27 cellular contexts compared by ENCODE assay signal in the genomic region with DNA sequence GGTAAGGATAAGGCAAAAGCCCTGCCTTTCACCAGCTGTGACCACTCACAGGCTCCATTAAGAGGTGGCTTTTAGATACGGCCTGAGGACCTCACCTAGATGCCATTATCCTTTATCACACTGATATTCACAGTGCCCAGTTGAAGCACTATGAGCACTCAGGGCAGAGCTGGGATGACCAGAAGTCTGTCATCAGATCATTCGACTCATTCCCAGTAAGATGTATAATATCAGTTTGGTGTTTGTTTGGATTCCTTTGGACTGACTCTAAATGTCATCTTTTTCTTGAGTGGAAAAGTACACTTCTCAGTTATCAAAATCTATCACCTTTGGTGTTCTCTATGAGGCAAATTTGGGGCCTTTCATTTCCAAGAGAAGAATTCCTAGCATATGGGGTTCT. TPM values are rescaled to one million over a fixed set of nuclear protein-coding genes. Genes with fewer than 3 reads are reported as not detected.
DNase-seq lines count a peak whose midpoint lies in the region; TF ChIP-seq lines count a peak whose summit lies in the region.
"Had no signal": no experiment of that assay in that cellular context is flagged by ENCODE, and none has a peak within 500 bp of the region (broad histone marks: within the 10 kb centered on the region; RNA-seq: fewer than 3 reads in every experiment).

No MANE protein-coding gene starts in this region.

- DNase-seq in AG08395 (ENCODE audit: low spot score) (peak; percentile 59), ELR (ENCODE audit: low read depth) (peak; percentile 20), LHCN-M2 (ENCODE audit: low read depth) (peak; percentile 33), fibroblast of villous mesenchyme (ENCODE audit: low read depth) (peak; percentile 33), NCI-H1092 treated with DMSO at 0.1 percent for 48 hours (lab: John Stamatoyannopoulos, UW) (no peak), cortex of kidney (lab: John Stamatoyannopoulos, UW) (no peak), NCI-H526 (lab: John Stamatoyannopoulos, UW) (no peak), HPDE6-E6E7 (ENCODE audit: extremely low spot score) (no peak)
- DNase-seq: C1 segment of cervical spinal cord; Caco-2; CD4-positive, alpha-beta memory T cell; EL; GF-D8; NCI-H1048; NCI-H1417 treated with DMSO at 0.1 percent for 48 hours; NCI-H1694 treated with DMSO at 0.1 percent for 48 hours; NCI-H2081; NCI-H2227 treated with DMSO at 0.1 percent for 48 hours; NCI-H69; Right ventricle myocardium superior; RPMI8226; T-helper 1 cell had no signal

- no peak overlapping the region for H3K4me3 ChIP-seq in fibroblast of villous mesenchyme (ENCODE audit: low read depth, low read length)
- H3K4me3 ChIP-seq: SJSA1 had no signal

- no peak for TF ChIP-seq CTCF in fibroblast of villous mesenchyme (IDR thresholded peaks at IDR 0.05; ENCODE audit: insufficient read depth, low read depth, low read length)

RNA-seq across cellular contexts. Expression of a gene that starts 18.7 kb away (rescaled TPM):
- total RNA-seq in LHCN-M2 (2014; rRNA removed) (3.2 and 5.3 TPM in 2 replicates), fibroblast of villous mesenchyme (9.9 and 10.6 TPM in 2 replicates)
- 3.9 TPM for polyA plus RNA-seq in LHCN-M2 (2012)

RNA-seq across cellular contexts. Expression of a gene that starts 19.7 kb away (rescaled TPM):
- 215 and 254 TPM in 2 replicates for total RNA-seq in LHCN-M2 (2014; rRNA removed)
- polyA plus RNA-seq in LHCN-M2 (2012), result 311 TPM
- total RNA-seq in fibroblast of villous mesenchyme, result 185 and 202 TPM in 2 replicates
- polyA plus RNA-seq: CD4-positive, alpha-beta memory T cell; IgD-negative memory B cell had no signal

RNA-seq across cellular contexts. Expression of a gene that starts 34.9 kb away (rescaled TPM):
- total RNA-seq in LHCN-M2 (2014; rRNA removed), result 1.7 and 2.1 TPM in 2 replicates
- polyA plus RNA-seq in LHCN-M2 (2012), result 3.5 TPM
- total RNA-seq in fibroblast of villous mesenchyme, result not detected in 2 replicates
- total RNA-seq: A172; Caco-2; CD4-positive, alpha-beta memory T cell; H4; NCI-H460; Right ventricle myocardium superior; SJSA1 had no signal
- polyA plus RNA-seq: CD4-positive, alpha-beta memory T cell; IgD-negative memory B cell had no signal

RNA-seq across cellular contexts. Expression of a gene that starts 52.2 kb away (rescaled TPM):
- total RNA-seq in LHCN-M2 (2014; rRNA removed) (211 and 226 TPM in 2 replicates), fibroblast of villous mesenchyme (73.1 and 82.5 TPM in 2 replicates)
- 591 TPM for polyA plus RNA-seq in LHCN-M2 (2012)

Comparison
In these comparisons a context has a peak if more than half of its experiments do, and no peak if none do; other contexts are left out.
1. DNase-seq: peak in AG08395 (single experiment), ELR (single experiment), LHCN-M2 (single experiment) and fibroblast of villous mesenchyme (single experiment); none in NCI-H1092 treated with DMSO at 0.1 percent for 48 hours (single experiment), cortex of kidney (single experiment), NCI-H526 (0 of 2) and HPDE6-E6E7 (single experiment).